Comparison of ENCODE assay signal across 24 cellular contexts in genomic region chr18:79935499-79935898, GRCh38. TPM values are rescaled to one million over a fixed set of nuclear protein-coding genes. Genes with fewer than 3 reads are reported as not detected.
A peak's percentile ranks its signal among the peaks of the same experiment; 100 is the strongest.
DNase-seq lines count a peak whose midpoint lies in the region; TF ChIP-seq lines count a peak whose summit lies in the region.
"Had no signal": no experiment of that assay in that cellular context is flagged by ENCODE, and none has a peak within 500 bp of the region (broad histone marks: within the 10 kb centered on the region; RNA-seq: fewer than 3 reads in every experiment).

No MANE protein-coding gene starts in this region.

- H3K4me1 ChIP-seq in Peyer's patch, result peaks cover 0 to 14% (median 0%) of the 10 kb centered on the region in 4 donors

- no peak overlapping the region for H3K27ac Mint-ChIP-seq in activated CD4-positive, alpha-beta memory T cell treated with anti-CD3 and anti-CD28 coated beads for 36 hours
- H3K27ac Mint-ChIP-seq: activated CD4-positive, alpha-beta T cell treated with anti-CD3 and anti-CD28 coated beads, Interleukin-2, amount 10 ng/mL, durations not matched to agents 7 days and 5 days; activated naive CD8-positive, alpha-beta T cell; T-helper 17 cell had no signal

- peaks cover 4% of the 10 kb centered on the region for H3K4me1 Mint-ChIP-seq in activated CD4-positive, alpha-beta memory T cell treated with anti-CD3 and anti-CD28 coated beads for 36 hours (ENCODE audit: low read depth)
- H3K4me1 Mint-ChIP-seq: activated CD4-positive, alpha-beta T cell treated with anti-CD3 and anti-CD28 coated beads, Interleukin-2, amount 10 ng/mL, durations not matched to agents 7 days and 5 days had no signal

- peaks cover 0 to 16% (median 0%) of the 10 kb centered on the region in 3 donors for H3K36me3 ChIP-seq in Peyer's patch

- TF ChIP-seq POLR2A in Peyer's patch (IDR thresholded peaks at IDR 0.05), result no peak

- H3K4me3 Mint-ChIP-seq in activated CD4-positive, alpha-beta memory T cell treated with anti-CD3 and anti-CD28 coated beads for 36 hours, result no peak overlapping the region
- H3K4me3 Mint-ChIP-seq: activated CD4-positive, alpha-beta T cell treated with anti-CD3 and anti-CD28 coated beads, Interleukin-2, amount 10 ng/mL, durations not matched to agents 7 days and 5 days; activated naive CD8-positive, alpha-beta T cell; T-helper 17 cell had no signal

- no peaks in the 10 kb centered on the region for H3K27me3 Mint-ChIP-seq in activated CD4-positive, alpha-beta memory T cell treated with anti-CD3 and anti-CD28 coated beads for 36 hours
- H3K27me3 Mint-ChIP-seq: activated CD4-positive, alpha-beta T cell treated with anti-CD3 and anti-CD28 coated beads, Interleukin-2, amount 10 ng/mL, durations not matched to agents 7 days and 5 days; activated naive CD8-positive, alpha-beta T cell; T-helper 17 cell had no signal

- peaks cover 86% of the 10 kb centered on the region for H3K36me3 Mint-ChIP-seq in activated CD4-positive, alpha-beta memory T cell treated with anti-CD3 and anti-CD28 coated beads for 36 hours

- TF ChIP-seq CTCF in 22Rv1 (IDR thresholded peaks at IDR 0.05) (no peak), Peyer's patch (IDR thresholded peaks at IDR 0.05) (no peak)

- POLR2A ChIA-PET in activated CD4-positive, alpha-beta memory T cell treated with anti-CD3 and anti-CD28 coated beads for 36 hours (lab: Charles Lee), result no interaction called here

- no peaks in the 10 kb centered on the region for H3K27me3 ChIP-seq in Peyer's patch
- H3K27me3 ChIP-seq: esophagus muscularis mucosa had no signal

- CTCF ChIA-PET in activated CD4-positive, alpha-beta memory T cell treated with anti-CD3 and anti-CD28 coated beads for 36 hours (lab: Charles Lee), result no interaction called here

- intact Hi-C loops in posterior cingulate gyrus (cut with DNase I), result no loop called here
- intact Hi-C loops in activated CD4-positive, alpha-beta memory T cell treated with anti-CD3 and anti-CD28 coated beads for 36 hours (cut with micrococcal nuclease), result no loop called here

- H3K9me3 Mint-ChIP-seq in activated CD4-positive, alpha-beta memory T cell treated with anti-CD3 and anti-CD28 coated beads for 36 hours, result peaks cover 67% of the 10 kb centered on the region

- H3K27ac ChIP-seq in 22Rv1 (peak overlapping the region; percentile 79), Peyer's patch (peak overlapping the region in 1 of 4 donors; percentile 57)
- H3K27ac ChIP-seq: esophagus muscularis mucosa, skin epidermis had no signal

- peak in 2 of 3 donors; percentile 21 to 27 for DNase-seq in Peyer's patch
- DNase-seq in islet precursor cell, result peak; percentile 22
- peak in 6 of 10 donors; percentile 1 to 24 (median 4) for DNase-seq in posterior cingulate gyrus
- DNase-seq in HK-2 (ENCODE audit: unreplicated experiment), result no peak
- no peak for DNase-seq in NCI-H2171 (lab: John Stamatoyannopoulos, UW)
- no peak for DNase-seq in LoVo (ENCODE audit: low spot score)
- no peak for DNase-seq in activated CD4-positive, alpha-beta memory T cell treated with anti-CD3 and anti-CD28 coated beads for 36 hours
- DNase-seq: ACHN; activated CD4-positive, alpha-beta T cell treated with anti-CD3 and anti-CD28 coated beads, Interleukin-2, amount 10 ng/mL, durations not matched to agents 7 days and 5 days; C1 segment of cervical spinal cord; Calu3; effector memory CD4-positive, alpha-beta T cell; foreskin melanocyte; NCI-H1092; NCI-H2029; NCI-H2227 treated with DMSO at 0.1 percent for 48 hours; NCI-H748 treated with DMSO at 0.1 percent for 48 hours; stimulated activated CD4-positive, alpha-beta T cell treated with anti-CD3 and anti-CD28 coated beads, Interleukin-1b, Interleukin-23, amount 100 ng/mL, for 48 hours; T-helper 17 cell had no signal

- no peak overlapping the region for H3K4me3 ChIP-seq in Peyer's patch
- H3K4me3 ChIP-seq: esophagus muscularis mucosa, skin epidermis had no signal

- peaks cover 0 to 18% (median 1%) of the 10 kb centered on the region in 4 donors for H3K9me3 ChIP-seq in Peyer's patch

RNA-seq across cellular contexts. Expression of gene SLC66A2, which starts 16.0 kb away (rescaled TPM):
- 10 to 100 TPM; 28.0 to 41.4 (median 34.9) TPM for total RNA-seq in Peyer's patch
- 10 to 100 TPM; 27.2 to 29.5 TPM for total RNA-seq in activated CD4-positive, alpha-beta memory T cell treated with anti-CD3 and anti-CD28 coated beads for 36 hours

RNA-seq across cellular contexts. Expression of gene HSBP1L1, which starts 28.9 kb away (rescaled TPM):
- 10 to 100 TPM; 14.9 to 64.9 (median 47.8) TPM for total RNA-seq in Peyer's patch
- 1 to 10 TPM; 8.5 to 8.8 TPM for total RNA-seq in activated CD4-positive, alpha-beta memory T cell treated with anti-CD3 and anti-CD28 coated beads for 36 hours
- total RNA-seq: LHCN-M2 had no signal

RNA-seq across cellular contexts. Expression of gene TXNL4A, which starts 52.9 kb away (rescaled TPM):
- 10 to 100 TPM; 14.0 to 44.5 (median 19.4) TPM for total RNA-seq in Peyer's patch
- 100 to 1,000 TPM; 169 to 175 TPM for total RNA-seq in activated CD4-positive, alpha-beta memory T cell treated with anti-CD3 and anti-CD28 coated beads for 36 hours

Comparison
In these comparisons a context has a peak if more than half of its experiments do, and no peak if none do; other contexts are left out.
1. DNase-seq: peak in Peyer's patch (2 of 3), islet precursor cell (single experiment) and posterior cingulate gyrus (6 of 10); none in HK-2 (single experiment), NCI-H2171 (single experiment), LoVo (single experiment) and activated CD4-positive, alpha-beta memory T cell treated with anti-CD3 and anti-CD28 coated beads for 36 hours (single experiment).